In the genomic region with DNA sequence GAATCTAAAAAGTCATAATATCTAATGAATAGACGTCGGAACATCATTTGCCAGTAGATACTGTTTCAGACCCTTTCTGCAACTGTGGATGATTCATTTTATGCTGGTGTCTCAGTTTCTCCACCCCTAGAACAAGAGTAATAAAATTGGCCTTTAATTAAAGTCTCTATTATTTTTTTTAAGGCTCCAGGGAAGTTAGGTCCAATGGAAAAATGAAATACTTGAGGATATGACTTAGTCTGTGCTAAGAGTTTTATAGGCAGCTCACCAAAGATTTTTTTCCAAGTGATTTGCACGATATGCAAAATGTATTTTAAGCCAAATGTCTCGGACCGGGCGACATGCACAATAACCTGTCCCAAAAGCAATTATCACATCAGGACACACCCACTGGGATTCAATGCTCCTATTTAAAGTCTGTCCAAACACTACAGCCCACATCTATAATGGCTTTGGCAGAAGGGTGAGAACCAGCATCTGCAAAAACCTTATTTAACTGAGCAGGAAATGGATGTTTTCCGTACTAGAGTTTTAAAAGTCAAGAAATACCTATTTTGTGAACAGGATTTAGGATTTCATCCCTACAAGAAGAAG, we compare ENCODE assay signal across 9 cellular contexts.
A peak's percentile ranks its signal among the peaks of the same experiment; 100 is the strongest.
DNase-seq lines count a peak whose midpoint lies in the region; ATAC-seq and TF ChIP-seq lines count a peak whose summit lies in the region.
"Had no signal": no experiment of that assay in that cellular context is flagged by ENCODE, and none has a peak within 500 bp of the region (broad histone marks: within the 10 kb centered on the region; RNA-seq: fewer than 3 reads in every experiment).

No MANE protein-coding gene starts in this region.

- 93% methylated on average over 4 of the region's 7 CpGs for WGBS in mesenchymal stem cell
- WGBS in tibial nerve, 2 donors, result 44 to 52% methylated on average over 7 of the region's 7 CpGs

- intact Hi-C loops in HCT116 (cut with micrococcal nuclease), result loop anchor here (5.0 to 10.0 kb wide), 2 partner anchors 135 to 1023 kb away; partner anchors contain the start of gene ANKH
- intact Hi-C loops in ascending aorta (cut with DNase I), result loop anchor here (5.0 to 10.0 kb wide), 3 partner anchors 190 to 993 kb away; partner anchors contain the start of gene OTULIN

- H3K79me1 ChIP-seq in mesenchymal stem cell (replicated peaks; ENCODE audit: low read length, poor library complexity, severe bottlenecking), result no peaks in the 10 kb centered on the region

- no peak for TF ChIP-seq POLR2A in HCT116 (IDR thresholded peaks at IDR 0.05; ENCODE audit: borderline replicate concordance, extremely low read depth, insufficient read depth, insufficient read length)
- TF ChIP-seq POLR2A in tibial nerve (IDR thresholded peaks at IDR 0.05), result no peak

- POLR2A ChIA-PET in HCT116 (lab: Charles Lee), result no interaction called here

- H3K79me2 ChIP-seq in HCT116 (ENCODE audit: insufficient read depth, low read length), result no peaks in the 10 kb centered on the region

- DNase-seq in HCT116 (ENCODE audit: low read depth, low spot score), result no peak
- peak in 1 of 2 donors; percentile 68 for DNase-seq in ascending aorta (ENCODE audit: low spot score in 2 of 2)
- DNase-seq in mesenchymal stem cell, result no peak
- no peak for DNase-seq in tibial nerve (ENCODE audit: low spot score in 2 of 2)
- no peak for DNase-seq in NCI-H187 treated with DMSO at 0.1 percent for 48 hours (lab: John Stamatoyannopoulos, UW)
- no peak for DNase-seq in LoVo (ENCODE audit: low spot score)
- no peak for DNase-seq in hippocampal formation (lab: John Stamatoyannopoulos, UW)
- DNase-seq: DND-41, NCI-H2171 treated with DMSO at 0.1 percent for 48 hours had no signal

- H2BK120ac ChIP-seq in mesenchymal stem cell (ENCODE audit: low read depth, low read length), result no peak overlapping the region

- no peak for TF ChIP-seq EP300 in tibial nerve (IDR thresholded peaks at IDR 0.05)

- H2BK5ac ChIP-seq in mesenchymal stem cell (ENCODE audit: low read depth, low read length, poor library complexity, severe bottlenecking), result no peak overlapping the region

- no peak overlapping the region for H4K91ac ChIP-seq in mesenchymal stem cell (ENCODE audit: low read length)

- no peak overlapping the region for H3K14ac ChIP-seq in mesenchymal stem cell (ENCODE audit: low read length in 2 of 2)

- no peaks in the 10 kb centered on the region for H3K36me3 ChIP-seq in HCT116 (ENCODE audit: control insufficient read depth in 1 of 2, insufficient read depth in 2 of 2, low read length in 2 of 2)
- H3K36me3 ChIP-seq in ascending aorta, result no peaks in the 10 kb centered on the region
- H3K36me3 ChIP-seq in mesenchymal stem cell (ENCODE audit: control insufficient read depth in 1 of 2, insufficient read depth in 2 of 2, low read depth in 1 of 2, low read length in 2 of 2), result no peaks in the 10 kb centered on the region
- no peaks in the 10 kb centered on the region for H3K36me3 ChIP-seq in tibial nerve

- RAD21 ChIA-PET in HCT116 (lab: Charles Lee; ENCODE audit: low non-redundant PET in 1 of 2, low total read pairs in 2 of 2, uncharacterized antibody in 2 of 2, unreplicated experiment in 2 of 2), result no interaction called here

- H3K27ac ChIP-seq in HCT116 (ENCODE audit: low read depth, low read length) (no peak overlapping the region), ascending aorta (peak overlapping the region; percentile 91 to 92), mesenchymal stem cell (ENCODE audit: low read length, poor library complexity, severe bottlenecking) (no peak overlapping the region), tibial nerve (peak overlapping the region in 3 of 4 donors; percentile 16 to 69 (median 60))

- H2BK12ac ChIP-seq in mesenchymal stem cell (ENCODE audit: low read length in 2 of 2), result peak overlapping the region in 1 of 2 experiments; percentile 31

- no peak for ATAC-seq in HCT116

- no peak overlapping the region for H3K18ac ChIP-seq in mesenchymal stem cell (ENCODE audit: low read depth in 1 of 2, low read length in 2 of 2)

- H2AFZ ChIP-seq in HCT116 (ENCODE audit: low read depth, low read length, poor library complexity, severe bottlenecking), result peak overlapping the region; percentile 86
- no peak overlapping the region for H2AFZ ChIP-seq in mesenchymal stem cell (ENCODE audit: low read depth, low read length)

- TF ChIP-seq RAD21 in HCT116 (IDR thresholded peaks at IDR 0.05; ENCODE audit: low read depth), result no peak

- H2AK5ac ChIP-seq in mesenchymal stem cell (ENCODE audit: low read length, severe bottlenecking), result no peak overlapping the region

- H3K9ac ChIP-seq in HCT116 (ENCODE audit: low read length) (no peak overlapping the region), mesenchymal stem cell (ENCODE audit: low read length) (peak overlapping the region; percentile 68)

- peaks cover 20 to 24% of the 10 kb centered on the region in 2 experiments for H3K4me1 ChIP-seq in HCT116 (ENCODE audit: control insufficient read depth in 1 of 2, insufficient read depth in 2 of 2, low read length in 2 of 2)
- peaks cover 20 to 22% of the 10 kb centered on the region in 2 donors for H3K4me1 ChIP-seq in ascending aorta
- peaks cover 5% of the 10 kb centered on the region for H3K4me1 ChIP-seq in mesenchymal stem cell (ENCODE audit: control insufficient read depth, insufficient read depth, low read depth, low read length)
- H3K4me1 ChIP-seq in tibial nerve, result peaks cover 0 to 40% (median 17%) of the 10 kb centered on the region in 4 donors

- H3K4me3 ChIP-seq in HCT116 (replicated peaks in 1 of 2; ENCODE audit: low read depth in 1 of 2, low read length in 2 of 2) (no peak overlapping the region), ascending aorta (peak overlapping the region in 1 of 2 donors; percentile 27), mesenchymal stem cell (ENCODE audit: insufficient read depth in 1 of 2, low read depth in 1 of 2, low read length in 2 of 2) (peak overlapping the region in 1 of 2 experiments; percentile 58), tibial nerve (no peak overlapping the region)

- H3K27me3 ChIP-seq in HCT116 (ENCODE audit: insufficient read depth, low read length) (0 out of 2 replicates have a peak, but pooled peaks cover 5% of the 10 kb centered on the region), ascending aorta (no peaks in the 10 kb centered on the region), mesenchymal stem cell (ENCODE audit: control insufficient read depth in 1 of 2, insufficient read depth in 1 of 2, low read length in 2 of 2) (no peaks in the 10 kb centered on the region), tibial nerve (no peaks in the 10 kb centered on the region)

- no peaks in the 10 kb centered on the region for H3K9me3 ChIP-seq in HCT116 (ENCODE audit: control insufficient read depth in 1 of 2, insufficient read depth in 1 of 2, low read depth in 1 of 2, low read length in 2 of 2)
- no peaks in the 10 kb centered on the region for H3K9me3 ChIP-seq in ascending aorta
- H3K9me3 ChIP-seq in mesenchymal stem cell (ENCODE audit: control insufficient read depth, low read length), result no peaks in the 10 kb centered on the region
- no peaks in the 10 kb centered on the region for H3K9me3 ChIP-seq in tibial nerve

- no peaks in the 10 kb centered on the region for H3K9me2 ChIP-seq in HCT116 (ENCODE audit: insufficient read depth)

- no peak overlapping the region for H3K23ac ChIP-seq in mesenchymal stem cell (ENCODE audit: low read length in 2 of 2)

- H4K8ac ChIP-seq in mesenchymal stem cell (ENCODE audit: low read length), result no peak overlapping the region

- CTCF ChIA-PET in HCT116 (lab: Charles Lee), result no interaction called here

- H3K4ac ChIP-seq in mesenchymal stem cell (ENCODE audit: low read depth in 1 of 2, low read length in 2 of 2), result no peak overlapping the region

- H4K20me1 ChIP-seq in HCT116 (ENCODE audit: insufficient read depth), result no peaks in the 10 kb centered on the region

- TF ChIP-seq CTCF in HCT116 (IDR thresholded peaks at IDR 0.05 in 2 of 3, conservative IDR thresholded peaks at IDR 0.05 in 1 of 3; ENCODE audit: borderline replicate concordance in 1 of 3, insufficient read depth in 1 of 3, low read depth in 2 of 3, low read length in 2 of 3) (no peak), ascending aorta (IDR thresholded peaks at IDR 0.05) (no peak), tibial nerve (IDR thresholded peaks at IDR 0.05) (no peak)

- peak overlapping the region; percentile 53; the same call in 1 of the 2 replicates for H3K4me2 ChIP-seq in HCT116 (ENCODE audit: low read length)
- H3K4me2 ChIP-seq in mesenchymal stem cell (ENCODE audit: low read length, poor library complexity, severe bottlenecking), result no peak overlapping the region

- BruUV-seq in HCT116 (replicated peaks; lab: Mats Ljungman, UMichigan), result no TSS peak

- H2BK15ac ChIP-seq in mesenchymal stem cell (ENCODE audit: low read depth, poor library complexity, severe bottlenecking), result no peak overlapping the region

TF ChIP-seq in HCT116, 20 proteins besides CTCF, POLR2A, EP300 and RAD21 (continues in another document):
- TF ChIP-seq POLR2AphosphoS5 (IDR thresholded peaks at IDR 0.05; ENCODE audit: low read depth, low read length) (no peak), CEBPB (IDR thresholded peaks at IDR 0.05; ENCODE audit: low read depth) (no peak), FOSL1 (IDR thresholded peaks at IDR 0.05; ENCODE audit: low read depth) (no peak), JUND (IDR thresholded peaks at IDR 0.05) (no peak), CBX3 (IDR thresholded peaks at IDR 0.05; ENCODE audit: low read depth) (no peak), ZNF274 (IDR thresholded peaks at IDR 0.05; ENCODE audit: low read depth, low read length) (no peak), EZH2 (IDR thresholded peaks at IDR 0.05) (no peak), TCF7L2 (IDR thresholded peaks at IDR 0.05; ENCODE audit: borderline replicate concordance, extremely low read depth, insufficient read depth, insufficient read length) (no peak)
- TF ChIP-seq, protein P1, sequence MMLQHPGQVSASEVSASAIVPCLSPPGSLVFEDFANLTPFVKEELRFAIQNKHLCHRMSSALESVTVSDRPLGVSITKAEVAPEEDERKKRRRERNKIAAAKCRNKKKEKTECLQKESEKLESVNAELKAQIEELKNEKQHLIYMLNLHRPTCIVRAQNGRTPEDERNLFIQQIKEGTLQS (IDR thresholded peaks at IDR 0.05), result no peak

Comparison
In these comparisons a context has a peak if more than half of its experiments do, and no peak if none do; other contexts are left out.
1. H3K27ac ChIP-seq: peak in ascending aorta (2 of 2) and tibial nerve (3 of 4); none in HCT116 (single experiment) and mesenchymal stem cell (single experiment).